In the genomic region with DNA sequence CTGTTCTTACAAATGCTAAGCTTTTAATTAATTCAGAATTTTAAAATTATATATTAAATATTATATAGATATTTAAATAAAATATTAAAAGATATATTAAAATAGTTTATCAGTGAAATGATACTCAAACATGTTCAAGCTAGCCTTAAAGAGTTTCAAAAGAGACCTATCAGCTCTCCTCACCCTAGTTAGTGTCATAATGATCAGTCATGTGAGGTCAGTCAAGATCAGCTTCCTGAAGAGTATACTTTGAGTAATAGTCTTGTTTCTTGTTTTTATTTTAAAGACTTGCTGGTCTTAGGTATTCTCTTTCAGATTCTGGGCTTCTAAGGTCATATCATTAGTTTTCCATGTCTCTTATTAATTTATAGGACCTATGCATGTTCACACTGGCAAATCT, we compare ENCODE assay signal across 30 cellular contexts.
"Had no signal": no experiment of that assay in that cellular context is flagged by ENCODE, and none has a peak within 500 bp of the region (broad histone marks: within the 10 kb centered on the region; RNA-seq: fewer than 3 reads in every experiment).

No MANE protein-coding gene starts in this region.

- H3K27ac Mint-ChIP-seq: dendritic cell treated with granulocyte-macrophage colony-stimulating factor and Interleukin-4, amounts not matched to agents 40 ng/mL and 50 ng/mL, for 4 days; endodermal cell; mesothelial cell of epicardium; naive B cell had no signal

- H3K9me3 Mint-ChIP-seq: dendritic cell treated with granulocyte-macrophage colony-stimulating factor and Interleukin-4, amounts not matched to agents 40 ng/mL and 50 ng/mL, for 4 days; effector memory CD8-positive, alpha-beta T cell; endodermal cell; immature natural killer cell; mesothelial cell of epicardium; naive B cell; naive thymus-derived CD8-positive, alpha-beta T cell had no signal

- H3K4me1 Mint-ChIP-seq: endodermal cell; immature natural killer cell; mesothelial cell of epicardium; naive thymus-derived CD8-positive, alpha-beta T cell had no signal

- H3K4me3 Mint-ChIP-seq: dendritic cell treated with granulocyte-macrophage colony-stimulating factor and Interleukin-4, amounts not matched to agents 40 ng/mL and 50 ng/mL, for 4 days; effector memory CD8-positive, alpha-beta T cell; endodermal cell; immature natural killer cell; mesothelial cell of epicardium; naive B cell; naive thymus-derived CD8-positive, alpha-beta T cell had no signal

- H3K27me3 Mint-ChIP-seq: dendritic cell treated with granulocyte-macrophage colony-stimulating factor and Interleukin-4, amounts not matched to agents 40 ng/mL and 50 ng/mL, for 4 days; effector memory CD8-positive, alpha-beta T cell; naive B cell; naive thymus-derived CD8-positive, alpha-beta T cell had no signal

- FAIRE-seq: endometrium, kidney had no signal

- H3K4me3 ChIP-seq: colonic mucosa, esophagus squamous epithelium, gastrocnemius medialis, hepatocyte, lower lobe of right lung, mucosa of descending colon had no signal

- DNase-seq: colonic mucosa; cortex of kidney; effector CD8-positive, alpha-beta T cell; effector memory CD8-positive, alpha-beta T cell; endodermal cell; erythroblast; esophagus squamous epithelium; foreskin fibroblast; foreskin melanocyte; gastrocnemius medialis; glutamatergic neuron; head of caudate nucleus; hypothalamus; immature natural killer cell; islet precursor cell; kidney; kidney glomerular epithelial cell; left colon; left ventricle myocardium superior; lower lobe of right lung; mesenchymal stem cell; mucosa of descending colon; naive B cell; naive thymus-derived CD8-positive, alpha-beta T cell had no signal

- ATAC-seq: effector memory CD8-positive, alpha-beta T cell; esophagus mucosa; gastrocnemius medialis; left colon; left lobe of liver; left ventricle myocardium superior; lower lobe of right lung; mucosa of descending colon; naive thymus-derived CD8-positive, alpha-beta T cell had no signal
